In genomic region chr2:181790716-181791649, GRCh38 we compare ENCODE assay signal across 7 cellular contexts.
DNase-seq lines count a peak whose midpoint lies in the region; ATAC-seq and FAIRE-seq lines count a peak whose summit lies in the region.

No MANE protein-coding gene starts in this region.

- H3K36me3 Mint-ChIP-seq in natural killer cell treated with Interleukin-12 subunit alpha and Interleukin-12 subunit beta and Interleukin-15 and Interleukin-18, amount 100 ng/mL, for 72 hours, result no peaks in the 10 kb centered on the region

- peak overlapping the region in 1 of 2 donors; percentile 41 for H3K27ac Mint-ChIP-seq in natural killer cell treated with Interleukin-12 subunit alpha and Interleukin-12 subunit beta and Interleukin-15 and Interleukin-18, amount 100 ng/mL, for 72 hours

- H3K4me3 Mint-ChIP-seq in natural killer cell treated with Interleukin-12 subunit alpha and Interleukin-12 subunit beta and Interleukin-15 and Interleukin-18, amount 100 ng/mL, for 72 hours, result no peak overlapping the region

- H3K9me3 Mint-ChIP-seq in natural killer cell treated with Interleukin-12 subunit alpha and Interleukin-12 subunit beta and Interleukin-15 and Interleukin-18, amount 100 ng/mL, for 72 hours, result peaks cover 4% of the 10 kb centered on the region

- peak; percentile 96 for FAIRE-seq in GM18507 (lab: Jason Lieb, UNC)

- peak; percentile 42 for DNase-seq in GM18507 (ENCODE audit: extremely low spot score, insufficient read length, low read depth)
- peak; percentile 94 for DNase-seq in H4 (ENCODE audit: low spot score)
- peak; percentile 89 for DNase-seq in LoVo (ENCODE audit: low spot score)
- DNase-seq in amniotic epithelial cell (ENCODE audit: low read depth), result peak; percentile 95
- DNase-seq in natural killer cell treated with Interleukin-12 subunit alpha and Interleukin-12 subunit beta and Interleukin-15 and Interleukin-18, amount 100 ng/mL, for 72 hours (ENCODE audit: low spot score), result no peak
- no peak for DNase-seq in AML-193 (lab: John Stamatoyannopoulos, UW)
- DNase-seq in NOMO-1 treated with DMSO at 0.1 percent for 48 hours (lab: John Stamatoyannopoulos, UW; ENCODE audit: unreplicated experiment), result no peak

- H3K4me1 Mint-ChIP-seq in natural killer cell treated with Interleukin-12 subunit alpha and Interleukin-12 subunit beta and Interleukin-15 and Interleukin-18, amount 100 ng/mL, for 72 hours (ENCODE audit: low read depth in 2 of 2), result no peaks in the 10 kb centered on the region

- peaks cover 0 to 6% of the 10 kb centered on the region in 2 donors for H3K27me3 Mint-ChIP-seq in natural killer cell treated with Interleukin-12 subunit alpha and Interleukin-12 subunit beta and Interleukin-15 and Interleukin-18, amount 100 ng/mL, for 72 hours

- ATAC-seq in natural killer cell treated with Interleukin-12 subunit alpha and Interleukin-12 subunit beta and Interleukin-15 and Interleukin-18, amount 100 ng/mL, for 72 hours, result peak; percentile 81 to 94

Comparison
In these comparisons a context has a peak if more than half of its experiments do, and no peak if none do; other contexts are left out.
1. DNase-seq: peak in GM18507 (single experiment), H4 (single experiment), LoVo (single experiment) and amniotic epithelial cell (single experiment); none in natural killer cell treated with Interleukin-12 subunit alpha and Interleukin-12 subunit beta and Interleukin-15 and Interleukin-18, amount 100 ng/mL, for 72 hours (single experiment), AML-193 (0 of 2) and NOMO-1 treated with DMSO at 0.1 percent for 48 hours (single experiment).